10 cellular contexts compared by ENCODE assay signal in the genomic region with DNA sequence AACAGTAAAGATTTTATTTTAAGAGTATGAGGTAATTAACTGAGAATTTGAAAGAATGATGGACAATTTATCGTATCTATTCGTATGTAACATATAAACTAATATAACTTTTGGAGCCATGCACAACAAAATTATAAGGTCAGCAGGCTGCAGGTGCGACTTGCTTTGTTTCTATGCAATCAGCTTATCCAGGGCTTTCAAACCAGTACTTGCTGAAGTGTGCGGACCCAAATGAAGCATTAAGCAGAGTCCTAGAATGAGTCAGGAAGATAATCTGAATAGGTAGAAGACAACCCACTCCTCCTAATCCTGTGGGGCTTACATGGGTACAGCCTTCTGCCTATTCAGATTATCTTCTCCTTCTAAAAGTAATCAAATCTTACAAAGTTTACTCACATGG. TPM values are rescaled to one million over a fixed set of nuclear protein-coding genes. Genes with fewer than 3 reads are reported as not detected.
DNase-seq lines count a peak whose midpoint lies in the region; ATAC-seq, FAIRE-seq and TF ChIP-seq lines count a peak whose summit lies in the region.
"Had no signal": no experiment of that assay in that cellular context is flagged by ENCODE, and none has a peak within 500 bp of the region (broad histone marks: within the 10 kb centered on the region; RNA-seq: fewer than 3 reads in every experiment).

No MANE protein-coding gene starts in this region.

- RAD21 ChIA-PET in GM12878 (lab: Charles Lee; ENCODE audit: unreplicated experiment), result interaction anchor here (0.8 to 1.5 kb wide), 3 partner anchors 19 to 136 kb away, joined by 3 to 4 read pairs (median 3); a partner anchor contains a TSS

- no peaks in the 10 kb centered on the region for H3K9me3 ChIP-seq in MM.1S (replicated peaks; ENCODE audit: insufficient read depth, low read length)
- H3K9me3 ChIP-seq in GM12878 (replicated peaks; ENCODE audit: control insufficient read depth, insufficient read depth, low read length), result no peaks in the 10 kb centered on the region
- no peaks in the 10 kb centered on the region for H3K9me3 ChIP-seq in right cardiac atrium (ENCODE audit: control insufficient read depth, low read length)
- H3K9me3 ChIP-seq: esophagus muscularis mucosa, mucosa of descending colon had no signal

- H3K4me2 ChIP-seq in MM.1S (ENCODE audit: low read depth, low read length), result peak overlapping the region; percentile 80
- peak overlapping the region; percentile 46 for H3K4me2 ChIP-seq in GM12878 (ENCODE audit: control insufficient read depth, insufficient read depth)

- SMC1A ChIA-PET in GM12878 (lab: Charles Lee; ENCODE audit: uncharacterized antibody, unreplicated experiment), result interaction anchor here (1.4 to 2.1 kb wide), 3 partner anchors 9 to 39 kb away, joined by 5 to 17 read pairs (median 5); no protein-coding TSS in a partner anchor

- FAIRE-seq in D721Med (lab: Jason Lieb, UNC) (peak; percentile 16), GM12878 (lab: Jason Lieb, UNC) (no peak)

- TF ChIP-seq EP300 in GM12878 (IDR thresholded peaks at IDR 0.05; ENCODE audit: borderline replicate concordance in 1 of 2, control insufficient read depth in 1 of 2, low read depth in 2 of 2, low read length in 2 of 2), result no peak

- H3K9me2 ChIP-seq in MM.1S (replicated peaks; ENCODE audit: insufficient read depth, low read length), result no peaks in the 10 kb centered on the region

- H3K36me3 Mint-ChIP-seq in naive thymus-derived CD8-positive, alpha-beta T cell, result no peaks in the 10 kb centered on the region

- no peak overlapping the region for H2AFZ ChIP-seq in MM.1S (ENCODE audit: low read length)
- no peak overlapping the region for H2AFZ ChIP-seq in GM12878 (ENCODE audit: control insufficient read depth, low read depth, low read length)

- no TSS peak for BruUV-seq in GM12878 (replicated peaks; lab: Mats Ljungman, UMichigan)

- CTCF ChIA-PET in GM12878 (lab: Yijun Ruan, JAX), result interaction anchor here (0.8 to 2.3 kb wide), 4 partner anchors 13 to 181 kb away, joined by 3 to 17 read pairs (median 4); no protein-coding TSS in a partner anchor

- 2% methylated on average over 4 of the region's 4 CpGs for WGBS in GM12878 (ENCODE audit: insufficient coverage, insufficient replicate concordance, low lambda C conversion rate, missing lambda C conversion rate)
- WGBS in right cardiac atrium, result 78% methylated on average over 4 of the region's 4 CpGs

- H3K36me3 ChIP-seq in MM.1S (replicated peaks; ENCODE audit: insufficient read depth, low read length), result no peaks in the 10 kb centered on the region; the same call in 1 of the 2 replicates
- H3K36me3 ChIP-seq in GM12878 (ENCODE audit: control insufficient read depth in 2 of 2, insufficient read depth in 2 of 2, low read length in 1 of 2), result peaks cover 0 to 2% of the 10 kb centered on the region in 2 experiments; a peak in 3 of 4 replicates
- H3K36me3 ChIP-seq: esophagus muscularis mucosa had no signal

- H3K79me2 ChIP-seq in MM.1S (ENCODE audit: low read length) (peaks cover 67% of the 10 kb centered on the region), GM12878 (ENCODE audit: control insufficient read depth, insufficient read depth, low read length) (peaks cover 70% of the 10 kb centered on the region)

- H4K20me1 ChIP-seq in MM.1S (ENCODE audit: insufficient read depth, low read length) (peaks cover 43% of the 10 kb centered on the region), GM12878 (ENCODE audit: control insufficient read depth, insufficient read depth) (no peaks in the 10 kb centered on the region; the same call in none of the 2 replicates)

- H3K4me3 ChIP-seq in MM.1S (ENCODE audit: low read length) (peak overlapping the region; percentile 93), GM12878 (peak overlapping the region; percentile 74), right cardiac atrium (ENCODE audit: low read length) (no peak overlapping the region)
- H3K4me3 ChIP-seq: mucosa of descending colon had no signal

- no peaks in the 10 kb centered on the region for H3K9me3 Mint-ChIP-seq in naive thymus-derived CD8-positive, alpha-beta T cell

- intact Hi-C loops in GM12878 (cut with micrococcal nuclease; ENCODE audit: unreplicated experiment), result loop anchor here (2.0 to 10.0 kb wide), 3 partner anchors 26 to 542 kb away; a partner anchor contains a TSS
- intact Hi-C loops in right cardiac atrium (cut with DNase I), result no loop called here

- H3K4me1 ChIP-seq in MM.1S (ENCODE audit: low read length) (peaks cover 13% of the 10 kb centered on the region), GM12878 (ENCODE audit: control insufficient read depth, insufficient read depth, low read length) (peaks cover 21% of the 10 kb centered on the region), right cardiac atrium (ENCODE audit: control insufficient read depth, insufficient read depth, low read length) (peaks cover 6% of the 10 kb centered on the region)

- ATAC-seq in GM12878 (peak; percentile 6; the same call in 2 of the 3 replicates), right cardiac atrium (no peak)
- ATAC-seq in naive thymus-derived CD8-positive, alpha-beta T cell, result no peak
- ATAC-seq: mucosa of descending colon had no signal

- POLR2A ChIA-PET in GM12878 (lab: Charles Lee), result interaction anchor here (0.9 to 3.3 kb wide), 6 partner anchors 10 to 40 kb away, joined by 3 to 10 read pairs (median 5); a partner anchor contains a TSS
- POLR2A ChIA-PET in naive thymus-derived CD8-positive, alpha-beta T cell (lab: Charles Lee), result interaction anchor here (1.1 to 1.2 kb wide), 3 partner anchors 17 to 26 kb away, joined by 3 to 4 read pairs (median 3); a partner anchor contains a TSS

- peaks cover 0 to 3% (median 0%) of the 10 kb centered on the region in 5 donors for H3K27me3 Mint-ChIP-seq in naive thymus-derived CD8-positive, alpha-beta T cell

- H3K27me3 ChIP-seq in MM.1S (replicated peaks; ENCODE audit: insufficient read depth, low read length) (no peaks in the 10 kb centered on the region), GM12878 (replicated peaks in 1 of 2; ENCODE audit: control insufficient read depth in 2 of 2, insufficient read depth in 2 of 2, low read length in 1 of 2) (no peaks in the 10 kb centered on the region), right cardiac atrium (ENCODE audit: control insufficient read depth, insufficient read depth) (no peaks in the 10 kb centered on the region)
- H3K27me3 ChIP-seq: esophagus muscularis mucosa had no signal

- H3K4me1 Mint-ChIP-seq in naive thymus-derived CD8-positive, alpha-beta T cell, result peaks cover 13 to 39% (median 38%) of the 10 kb centered on the region in 4 donors

- no peak for TF ChIP-seq RAD21 in GM12878 (IDR thresholded peaks at IDR 0.05; ENCODE audit: insufficient read depth, low read depth, low read length)

- H3F3A ChIP-seq in MM.1S (ENCODE audit: insufficient read depth, low read length), result peaks cover 22% of the 10 kb centered on the region

- H3K27ac ChIP-seq in MM.1S (ENCODE audit: low read length), result peak overlapping the region; percentile 65; the same call in 1 of the 2 replicates
- H3K27ac ChIP-seq in GM12878 (ENCODE audit: control insufficient read depth, insufficient read depth), result peak overlapping the region; percentile 87
- H3K27ac ChIP-seq in right cardiac atrium (ENCODE audit: low read length), result no peak overlapping the region

- in situ Hi-C loops in GM12878 (cut with MboI), result no loop called here

- no peak for TF ChIP-seq CTCF in D721Med (IDR thresholded peaks at IDR 0.05; ENCODE audit: insufficient read depth, missing control alignments)
- TF ChIP-seq CTCF in MM.1S (IDR thresholded peaks at IDR 0.05; ENCODE audit: low read length), result no peak
- no peak for TF ChIP-seq CTCF in GM12878 (IDR thresholded peaks at IDR 0.05 in 2 of 3, conservative IDR thresholded peaks at IDR 0.05 in 1 of 3; ENCODE audit: control insufficient read depth in 2 of 3, extremely low read depth in 1 of 3, insufficient read depth in 1 of 3, low read depth in 3 of 3, low read length in 3 of 3)

- H3K9ac ChIP-seq in MM.1S (ENCODE audit: low read length) (peak overlapping the region; percentile 92; the same call in 1 of the 2 replicates), GM12878 (ENCODE audit: control insufficient read depth, insufficient read depth, low read length) (peak overlapping the region; percentile 88)

- no peak for DNase-seq in D721Med (ENCODE audit: insufficient read length, low spot score)
- DNase-seq in MM.1S, result no peak
- DNase-seq in GM12878 (ENCODE audit: low read depth, low spot score), result no peak
- DNase-seq in naive thymus-derived CD8-positive, alpha-beta T cell, result no peak
- no peak for DNase-seq in DMS79 treated with DMSO at 0.1 percent for 48 hours (lab: John Stamatoyannopoulos, UW)
- no peak for DNase-seq in right cardiac atrium
- no peak for DNase-seq in DMS114 treated with DMSO at 0.1 percent for 48 hours (lab: John Stamatoyannopoulos, UW; ENCODE audit: unreplicated experiment)
- DNase-seq in RPMI8226, result no peak

- H3K4me3 Mint-ChIP-seq in naive thymus-derived CD8-positive, alpha-beta T cell, result peak overlapping the region in 5 of 10 donors; percentile 85 to 92 (median 86)

- peak overlapping the region in 7 of 10 donors; percentile 9 to 95 (median 91) for H3K27ac Mint-ChIP-seq in naive thymus-derived CD8-positive, alpha-beta T cell

- TF ChIP-seq POLR2A in GM12878 (IDR thresholded peaks at IDR 0.05; ENCODE audit: low read depth, low read length), result no peak

RNA-seq across cellular contexts. Expression of a gene that starts 2.1 kb away (rescaled TPM):
- 179 and 184 TPM in 2 replicates for total RNA-seq in GM12878 (2013; cell fraction: nucleolus; rRNA removed)
- total RNA-seq in GM12878 (2014; rRNA removed) (72.5 and 73.1 TPM in 2 replicates), GM12878 (2014; rRNA removed; fragmentation: Illumina TruSeq; extraction: Trizol) (71.4 and 74.7 TPM in 2 replicates), GM12878 (2021) (137 and 139 TPM in 2 replicates), right cardiac atrium (10 to 100 TPM; 44.4 to 52.0 (median 46.6) TPM)
- 25.3 TPM for polyA plus RNA-seq in GM12878 (2011; ENCODE audit: low read depth)
- polyA plus RNA-seq in GM12878 (2011; rRNA removed) (44.9 and 50.2 TPM in 2 replicates), GM12878 (2014; fragmentation: Illumina TruSeq; extraction: Trizol) (83.4 and 85.0 TPM in 2 replicates), GM12878 (2014; fragmentation: Nextera tagmentation; extraction: Ambion mirVana) (1 to 10 TPM; 8.6 to 9.3 TPM), GM12878 (2014; rRNA removed) (72.6 and 74.8 TPM in 2 replicates), GM12878 (2016; fragmentation: Nextera tagmentation; extraction: Ambion mirVana) (10 to 100 TPM; 42.2 to 62.0 TPM), right cardiac atrium (10.8 TPM)
- 38.5 and 43.7 TPM in 2 replicates for polyA plus RNA-seq in GM12878 (2011; cell fraction: cytosol; rRNA removed)
- polyA plus RNA-seq in GM12878 (2011; cell fraction: nucleus; rRNA removed), result 90.6 and 120 TPM in 2 replicates
- polyA plus RNA-seq in GM12878 (2012), result 39.9 and 45.7 TPM in 2 replicates
- polyA minus RNA-seq in GM12878 (2011; rRNA and poly(A)+ RNA removed), result 76.8 and 101 TPM in 2 replicates
- 43.8 and 49.9 TPM in 2 replicates for polyA minus RNA-seq in GM12878 (2011; cell fraction: cytosol; rRNA and poly(A)+ RNA removed)
- 42.9 and 83.7 TPM in 2 replicates for polyA minus RNA-seq in GM12878 (2011; cell fraction: nucleus; rRNA and poly(A)+ RNA removed)
- 10 to 100 TPM; 33.3 to 37.4 TPM for total RNA-seq in naive thymus-derived CD8-positive, alpha-beta T cell
- polyA plus RNA-seq in naive thymus-derived CD8-positive, alpha-beta T cell, result 1 to 10 TPM; 3.8 to 5.4 (median 3.9) TPM

RNA-seq across cellular contexts. Expression of a gene that starts 17.3 kb away (rescaled TPM):
- 75.9 and 85.3 TPM in 2 replicates for total RNA-seq in GM12878 (2013; cell fraction: nucleolus; rRNA removed)
- total RNA-seq in GM12878 (2014; rRNA removed), result 50.4 and 57.8 TPM in 2 replicates
- 23.9 and 24.4 TPM in 2 replicates for total RNA-seq in GM12878 (2014; rRNA removed; fragmentation: Illumina TruSeq; extraction: Trizol)
- 59.6 and 65.2 TPM in 2 replicates for total RNA-seq in GM12878 (2021)
- 9.8 TPM for polyA plus RNA-seq in GM12878 (2011; ENCODE audit: low read depth)
- 9.6 and 18.4 TPM in 2 replicates for polyA plus RNA-seq in GM12878 (2011; rRNA removed)
- 18.0 and 26.3 TPM in 2 replicates for polyA plus RNA-seq in GM12878 (2011; cell fraction: cytosol; rRNA removed)
- 124 and 166 TPM in 2 replicates for polyA plus RNA-seq in GM12878 (2011; cell fraction: nucleus; rRNA removed)
- polyA plus RNA-seq in GM12878 (2012), result 17.0 and 20.1 TPM in 2 replicates
- polyA plus RNA-seq in GM12878 (2014; fragmentation: Illumina TruSeq; extraction: Trizol), result 8.5 and 18.5 TPM in 2 replicates
- 1 to 10 TPM; 2.6 to 4.0 TPM for polyA plus RNA-seq in GM12878 (2014; fragmentation: Nextera tagmentation; extraction: Ambion mirVana)
- polyA plus RNA-seq in GM12878 (2014; rRNA removed), result 36.0 and 46.4 TPM in 2 replicates
- polyA plus RNA-seq in GM12878 (2016; fragmentation: Nextera tagmentation; extraction: Ambion mirVana), result 10 to 100 TPM; 37.3 to 39.4 TPM
- polyA minus RNA-seq in GM12878 (2011; rRNA and poly(A)+ RNA removed), result 30.1 and 65.7 TPM in 2 replicates
- 28.0 and 28.7 TPM in 2 replicates for polyA minus RNA-seq in GM12878 (2011; cell fraction: cytosol; rRNA and poly(A)+ RNA removed)
- 38.6 and 52.8 TPM in 2 replicates for polyA minus RNA-seq in GM12878 (2011; cell fraction: nucleus; rRNA and poly(A)+ RNA removed)
- total RNA-seq in naive thymus-derived CD8-positive, alpha-beta T cell, result 10 to 100 TPM; 39.5 to 41.9 TPM
- polyA plus RNA-seq in naive thymus-derived CD8-positive, alpha-beta T cell, result 10 to 100 TPM; 10.8 to 12.9 (median 11.1) TPM
- total RNA-seq in right cardiac atrium, result 10 to 100 TPM; 36.2 to 41.7 (median 38.4) TPM
- 19.3 TPM for polyA plus RNA-seq in right cardiac atrium
